9 cellular contexts compared by ENCODE assay signal in the genomic region with DNA sequence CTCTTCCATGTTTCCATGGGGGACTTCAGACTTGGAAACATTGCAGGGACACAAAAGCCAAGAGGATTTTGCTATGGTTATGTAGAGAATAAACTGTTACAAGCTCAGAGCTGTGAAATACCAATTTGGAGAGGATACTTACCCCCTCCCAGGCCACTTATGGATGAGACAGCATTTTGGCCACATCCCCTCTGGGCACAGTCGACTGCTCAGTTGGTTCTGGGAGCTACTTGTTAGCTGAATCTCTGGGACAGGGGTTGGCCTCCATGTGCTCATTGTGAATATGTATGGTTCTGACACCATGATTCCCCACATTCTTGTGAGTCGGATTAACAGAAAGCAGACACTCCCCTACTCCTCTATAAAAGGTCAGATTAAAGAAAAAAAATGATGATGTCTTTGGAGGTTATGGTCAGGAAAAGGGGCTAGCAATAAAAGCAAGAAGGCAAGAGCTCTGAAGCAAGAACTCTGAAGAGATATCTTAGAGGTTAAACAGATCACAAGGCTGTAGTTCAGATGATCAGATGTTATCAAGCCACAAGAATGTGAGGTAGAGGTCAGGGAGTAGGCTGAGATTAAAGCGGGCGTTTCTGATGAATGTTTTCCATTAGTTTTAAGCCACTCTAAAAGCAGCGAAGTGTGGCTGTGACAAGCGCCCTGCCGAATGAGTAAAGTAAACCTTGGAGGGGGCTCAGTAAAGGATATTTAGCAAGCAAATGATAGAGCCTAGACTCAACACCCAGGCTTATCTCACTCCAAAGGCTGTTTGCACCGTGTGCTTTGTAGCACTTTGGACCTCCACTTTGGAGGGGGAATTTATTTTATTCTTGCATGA. TPM values are rescaled to one million over a fixed set of nuclear protein-coding genes. Genes with fewer than 3 reads are reported as not detected.
A peak's percentile ranks its signal among the peaks of the same experiment; 100 is the strongest.
DNase-seq lines count a peak whose midpoint lies in the region; ATAC-seq lines count a peak whose summit lies in the region.
"Had no signal": no experiment of that assay in that cellular context is flagged by ENCODE, and none has a peak within 500 bp of the region (broad histone marks: within the 10 kb centered on the region; RNA-seq: fewer than 3 reads in every experiment).

No MANE protein-coding gene starts in this region.

- DNase-seq in DMS53 (lab: John Stamatoyannopoulos, UW) (peak; percentile 10), DMS53 treated with DMSO at 0.1 percent for 48 hours (lab: John Stamatoyannopoulos, UW; ENCODE audit: unreplicated experiment) (no peak), iris pigment epithelial cell (ENCODE audit: low read depth) (peak; percentile 61), mucosa of gallbladder (ENCODE audit: low spot score) (no peak), DMS153 (lab: John Stamatoyannopoulos, UW) (no peak)
- peak; percentile 11 to 19 for DNase-seq in activated CD4-positive, alpha-beta T cell treated with anti-CD3 and anti-CD28 coated beads, Interleukin-2, amount 50 U/mL, for 4 hours
- DNase-seq in stimulated activated naive CD8-positive, alpha-beta T cell treated with anti-CD3 and anti-CD28 coated beads, Interleukin-15, Interleukin-2, amounts not matched to agents 100 U/mL and 50 U/mL, for 24 hours: peak; percentile 40
- DNase-seq: retina had no signal

- ATAC-seq in stimulated activated naive CD8-positive, alpha-beta T cell treated with anti-CD3 and anti-CD28 coated beads, Interleukin-15, Interleukin-2, amounts not matched to agents 100 U/mL and 50 U/mL, for 24 hours: peak; percentile 84
- ATAC-seq in GM21825 (IDR thresholded peaks at IDR 0.05; ENCODE audit: unreplicated experiment): no peak

RNA-seq across cellular contexts. Expression of gene STAMBPL1, which starts 17.2 kb away (rescaled TPM):
- total RNA-seq in mucosa of gallbladder: 6.8 TPM

RNA-seq across cellular contexts. Expression of gene ANKRD22, which starts 45.6 kb away (rescaled TPM):
- total RNA-seq in mucosa of gallbladder: 11.6 TPM

RNA-seq across cellular contexts. Expression of gene ACTA2, which starts 55.3 kb away (rescaled TPM):
- total RNA-seq in mucosa of gallbladder: 2,259 TPM

Comparison
In these comparisons a context has a peak if more than half of its experiments do, and no peak if none do; other contexts are left out.
1. DNase-seq: peak in DMS53 (single experiment), activated CD4-positive, alpha-beta T cell treated with anti-CD3 and anti-CD28 coated beads, Interleukin-2, amount 50 U/mL, for 4 hours (2 of 2), iris pigment epithelial cell (single experiment) and stimulated activated naive CD8-positive, alpha-beta T cell treated with anti-CD3 and anti-CD28 coated beads, Interleukin-15, Interleukin-2, amounts not matched to agents 100 U/mL and 50 U/mL, for 24 hours (single experiment); none in DMS53 treated with DMSO at 0.1 percent for 48 hours (single experiment), mucosa of gallbladder (single experiment) and DMS153 (single experiment).